In genomic region chr16:29023279-29024278, GRCh38 we compare ENCODE assay signal across 14 cellular contexts. TPM values are rescaled to one million over a fixed set of nuclear protein-coding genes. Genes with fewer than 3 reads are reported as not detected.
DNase-seq lines count a peak whose midpoint lies in the region; ATAC-seq and TF ChIP-seq lines count a peak whose summit lies in the region.
"Had no signal": no experiment of that assay in that cellular context is flagged by ENCODE, and none has a peak within 500 bp of the region (broad histone marks: within the 10 kb centered on the region; RNA-seq: fewer than 3 reads in every experiment).

No MANE protein-coding gene starts in this region.

- H3K4me3 ChIP-seq in CD8-positive, alpha-beta T cell (ENCODE audit: low read depth, low read length), result peak overlapping the region; percentile 22
- no peak overlapping the region for H3K4me3 ChIP-seq in SJCRH30

- TF ChIP-seq CTCF in CD8-positive, alpha-beta T cell (IDR thresholded peaks at IDR 0.05), result no peak

- H3K27me3 Mint-ChIP-seq in CD8-positive, alpha-beta T cell (ENCODE audit: low read depth), result no peaks in the 10 kb centered on the region
- no peaks in the 10 kb centered on the region for H3K27me3 Mint-ChIP-seq in activated naive CD8-positive, alpha-beta T cell
- H3K27me3 Mint-ChIP-seq in naive thymus-derived CD8-positive, alpha-beta T cell, result no peaks in the 10 kb centered on the region

- H3K4me1 ChIP-seq in CD8-positive, alpha-beta T cell (ENCODE audit: insufficient read depth, low read length), result peaks cover 60% of the 10 kb centered on the region
- no peaks in the 10 kb centered on the region for H3K4me1 ChIP-seq in SJCRH30
- H3K4me1 ChIP-seq: Caco-2 had no signal

- peak; percentile 47 for ATAC-seq in CD8-positive, alpha-beta T cell
- ATAC-seq in naive thymus-derived CD8-positive, alpha-beta T cell, result peak; percentile 52 to 68
- ATAC-seq: Panc1 had no signal

- H3K27me3 ChIP-seq in CD8-positive, alpha-beta T cell (ENCODE audit: insufficient read depth, low read length), result no peaks in the 10 kb centered on the region
- no peaks in the 10 kb centered on the region; the same call in 1 of the 2 replicates for H3K27me3 ChIP-seq in SJCRH30

- H3K4me1 Mint-ChIP-seq in CD8-positive, alpha-beta T cell (ENCODE audit: low read depth), result peaks cover 70% of the 10 kb centered on the region
- H3K4me1 Mint-ChIP-seq in activated naive CD8-positive, alpha-beta T cell (ENCODE audit: low read depth), result peaks cover 73% of the 10 kb centered on the region
- peaks cover 26 to 70% (median 56%) of the 10 kb centered on the region in 4 donors for H3K4me1 Mint-ChIP-seq in naive thymus-derived CD8-positive, alpha-beta T cell

- H3K36me3 Mint-ChIP-seq in CD8-positive, alpha-beta T cell, result no peaks in the 10 kb centered on the region
- no peaks in the 10 kb centered on the region for H3K36me3 Mint-ChIP-seq in activated naive CD8-positive, alpha-beta T cell
- no peaks in the 10 kb centered on the region for H3K36me3 Mint-ChIP-seq in naive thymus-derived CD8-positive, alpha-beta T cell

- peak overlapping the region; percentile 91 for H3K27ac Mint-ChIP-seq in CD8-positive, alpha-beta T cell
- peak overlapping the region; percentile 90 for H3K27ac Mint-ChIP-seq in activated naive CD8-positive, alpha-beta T cell
- H3K27ac Mint-ChIP-seq in naive thymus-derived CD8-positive, alpha-beta T cell, result peak overlapping the region; percentile 90 to 98 (median 94)
- H3K27ac Mint-ChIP-seq: progenitor cell of endocrine pancreas had no signal

- intact Hi-C loops in CD8-positive, alpha-beta T cell (cut with DNase I, micrococcal nuclease), result loop anchor here in 1 of 2 experiments (2.0 kb wide), 1 partner anchor 15 kb away; no protein-coding TSS in a partner anchor

- DNase-seq in CD8-positive, alpha-beta T cell, result peak in 4 of 7 experiments; percentile 31 to 67 (median 44)
- DNase-seq in HT1080 (ENCODE audit: low read depth) (peak; percentile 43), SKM-1 (lab: John Stamatoyannopoulos, UW; ENCODE audit: unreplicated experiment) (no peak), SJCRH30 (no peak), amniotic stem cell (lab: John Stamatoyannopoulos, UW) (no peak)
- DNase-seq in naive thymus-derived CD8-positive, alpha-beta T cell, result peak in 5 of 10 donors; percentile 18 to 61 (median 50)
- DNase-seq: Caco-2; MM.1S; NCI-H345; stimulated activated CD4-positive, alpha-beta T cell treated with anti-CD3 and anti-CD28 coated beads, Interleukin-4, amount 100 ng/mL, for 1 hour; T1000 had no signal

- H3K4me3 Mint-ChIP-seq in CD8-positive, alpha-beta T cell, result peak overlapping the region; percentile 64
- H3K4me3 Mint-ChIP-seq in activated naive CD8-positive, alpha-beta T cell, result peak overlapping the region; percentile 58
- peak overlapping the region; percentile 31 to 86 (median 70) for H3K4me3 Mint-ChIP-seq in naive thymus-derived CD8-positive, alpha-beta T cell

- no peaks in the 10 kb centered on the region for H3K9me3 Mint-ChIP-seq in CD8-positive, alpha-beta T cell
- no peaks in the 10 kb centered on the region for H3K9me3 Mint-ChIP-seq in activated naive CD8-positive, alpha-beta T cell (ENCODE audit: low read depth)
- no peaks in the 10 kb centered on the region for H3K9me3 Mint-ChIP-seq in naive thymus-derived CD8-positive, alpha-beta T cell

- POLR2A ChIA-PET in CD8-positive, alpha-beta T cell (lab: Charles Lee), result interaction anchor here (1.0 to 3.0 kb wide), 5 partner anchors 13 to 50 kb away, joined by 4 to 24 read pairs (median 5); no protein-coding TSS in a partner anchor
- POLR2A ChIA-PET in naive thymus-derived CD8-positive, alpha-beta T cell (lab: Charles Lee), result interaction anchor here (0.5 to 6.7 kb wide), 14 partner anchors 8 to 150 kb away, joined by 3 to 110 read pairs (median 5); partner anchors contain the start of genes LAT and RABEP2

- peak overlapping the region; percentile 13 for H3K27ac ChIP-seq in CD8-positive, alpha-beta T cell (ENCODE audit: low read depth, low read length)
- no peak overlapping the region for H3K27ac ChIP-seq in SJCRH30

- CTCF ChIA-PET in CD8-positive, alpha-beta T cell (lab: Charles Lee), result interaction anchor here (0.5 to 4.0 kb wide), 4 partner anchors 16 to 50 kb away, joined by 3 to 18 read pairs (median 10); partner anchors contain the start of gene SPNS1

- no peaks in the 10 kb centered on the region for H3K36me3 ChIP-seq in CD8-positive, alpha-beta T cell (ENCODE audit: insufficient read depth, low read length)
- H3K36me3 ChIP-seq in SJCRH30, result no peaks in the 10 kb centered on the region

- H3K9me3 ChIP-seq in CD8-positive, alpha-beta T cell (ENCODE audit: low read length), result no peaks in the 10 kb centered on the region
- H3K9me3 ChIP-seq in SJCRH30 (replicated peaks), result no peaks in the 10 kb centered on the region
- H3K9me3 ChIP-seq: Caco-2 had no signal

RNA-seq across cellular contexts. Expression of gene LAT, which starts 38.7 kb away (rescaled TPM):
- total RNA-seq in CD8-positive, alpha-beta T cell, result 100 to 1,000 TPM; 175 to 176 TPM
- total RNA-seq in HT1080 (2014; rRNA removed; shearing (Covaris generic)), result 32.7 and 44.1 TPM in 2 replicates
- 26.4 and 33.5 TPM in 2 replicates for polyA plus RNA-seq in HT1080 (2015; cell fraction: cytosol; rRNA removed)
- 39.9 and 55.1 TPM in 2 replicates for polyA plus RNA-seq in HT1080 (2015; cell fraction: nucleus; rRNA removed)
- total RNA-seq in naive thymus-derived CD8-positive, alpha-beta T cell, result 100 to 1,000 TPM; 352 to 353 TPM
- polyA plus RNA-seq in naive thymus-derived CD8-positive, alpha-beta T cell, result 100 to 1,000 TPM; 255 to 308 (median 288) TPM
- 0.66 and 1.6 TPM in 2 replicates for total RNA-seq in SJCRH30 (2014; rRNA removed; shearing (Covaris generic))

RNA-seq across cellular contexts. Expression of gene SPNS1, which starts 49.0 kb away (rescaled TPM):
- 10 to 100 TPM; 31.7 to 31.8 TPM for total RNA-seq in CD8-positive, alpha-beta T cell
- total RNA-seq in HT1080 (2014; rRNA removed; shearing (Covaris generic)), result 36.5 and 45.6 TPM in 2 replicates
- polyA plus RNA-seq in HT1080 (2015; cell fraction: cytosol; rRNA removed), result 41.0 and 42.3 TPM in 2 replicates
- 60.1 and 70.2 TPM in 2 replicates for polyA plus RNA-seq in HT1080 (2015; cell fraction: nucleus; rRNA removed)
- 10 to 100 TPM; 38.1 to 45.0 TPM for total RNA-seq in naive thymus-derived CD8-positive, alpha-beta T cell
- polyA plus RNA-seq in naive thymus-derived CD8-positive, alpha-beta T cell, result 10 to 100 TPM; 12.7 to 29.7 (median 24.9) TPM
- total RNA-seq in SJCRH30 (2014; rRNA removed; shearing (Covaris generic)), result 22.1 and 23.5 TPM in 2 replicates

Comparison
In these comparisons a context has a peak if more than half of its experiments do, and no peak if none do; other contexts are left out.
1. DNase-seq: peak in CD8-positive, alpha-beta T cell (4 of 7) and HT1080 (single experiment); none in SKM-1 (single experiment), SJCRH30 (0 of 2) and amniotic stem cell (single experiment).
2. RNA of gene LAT, which starts 38.7 kb away (total RNA-seq): 352 to 353 TPM in naive thymus-derived CD8-positive, alpha-beta T cell, 175 to 176 TPM in CD8-positive, alpha-beta T cell and 32.7 to 44.1 TPM in HT1080; 0.66 to 1.6 TPM in SJCRH30; every median in the first group is over 10 times any median in the second.
3. Peak in every context shown above with its lines, with median percentiles within 50 percentile points of each other: H3K27ac Mint-ChIP-seq and H3K4me3 Mint-ChIP-seq.